1 cellular context compared by ENCODE assay signal in the genomic region with DNA sequence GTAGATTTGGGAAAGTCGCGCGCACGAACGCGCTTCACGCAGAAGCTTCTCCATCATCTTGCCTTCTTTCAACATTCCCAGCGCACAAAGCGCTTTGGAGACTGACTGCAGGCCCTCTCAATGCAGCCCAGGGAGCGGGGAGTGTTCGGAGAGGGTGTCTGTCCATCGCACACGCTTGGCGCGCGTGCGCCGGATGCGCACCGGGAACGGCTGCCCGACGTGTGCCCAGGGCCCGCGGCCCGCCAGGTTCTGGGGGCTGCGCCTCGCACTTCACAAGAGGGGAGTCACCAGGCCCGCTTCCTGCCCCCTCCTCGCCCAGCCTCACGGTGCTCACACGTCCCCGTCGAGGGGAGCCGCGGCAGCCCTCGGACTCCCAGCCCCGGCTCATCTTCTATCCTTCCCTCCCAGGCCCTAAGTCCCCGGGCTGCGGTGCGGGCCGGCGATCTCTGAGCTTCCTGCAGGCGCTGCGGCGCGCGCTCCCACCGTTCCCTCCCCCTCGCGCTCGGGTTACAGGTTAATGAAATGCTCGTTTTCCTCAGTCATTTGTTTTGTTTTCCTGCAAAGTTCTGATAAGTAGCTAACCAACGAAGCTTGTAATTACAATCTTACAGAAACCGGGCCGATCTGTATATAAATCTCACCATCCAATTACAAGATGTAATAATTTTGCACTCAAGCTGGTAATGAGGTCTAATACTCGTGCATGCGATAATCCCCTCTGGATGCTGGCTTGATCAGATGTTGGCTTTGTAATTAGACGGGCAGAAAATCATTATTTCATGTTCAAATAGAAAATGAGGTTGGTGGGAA.
TF ChIP-seq lines count a peak whose summit lies in the region.

No MANE protein-coding gene starts in this region.

TF ChIP-seq in H1, 55 proteins besides CTCF, POLR2A, EP300 and RAD21:
- TF ChIP-seq ASH2L (IDR thresholded peaks at IDR 0.05; ENCODE audit: low read length) (peak; percentile 26), SUZ12 (IDR thresholded peaks at IDR 0.05; ENCODE audit: low read length) (peak; percentile 66), EZH2 (IDR thresholded peaks at IDR 0.05; ENCODE audit: low read depth, low read length, severe bottlenecking) (peak; percentile 74), RBBP5 (IDR thresholded peaks at IDR 0.05; ENCODE audit: borderline replicate concordance, low read depth, low read length) (peak; percentile 44; the same call in 1 of the 2 replicates), JUND (IDR thresholded peaks at IDR 0.05; ENCODE audit: low read length) (no peak), RXRA (IDR thresholded peaks at IDR 0.05; ENCODE audit: insufficient read depth, low read depth, low read length) (no peak), GABPA (IDR thresholded peaks at IDR 0.05; ENCODE audit: borderline replicate concordance, insufficient read depth, low read length) (0 out of 2 replicates have a peak, but pooled peaks have one; percentile 57), NANOG (IDR thresholded peaks at IDR 0.05; ENCODE audit: insufficient read depth, low read depth, low read length, poor library complexity, severe bottlenecking) (no peak), MAFK (IDR thresholded peaks at IDR 0.05; ENCODE audit: low read depth, low read length) (no peak), CTBP2 (IDR thresholded peaks at IDR 0.05; ENCODE audit: borderline replicate concordance, insufficient read depth, insufficient read length, low read length) (peak; percentile 73), HDAC2 (IDR thresholded peaks at IDR 0.05; ENCODE audit: borderline replicate concordance in 1 of 2, low read depth in 2 of 2, low read length in 2 of 2) (no peak), NRF1 (IDR thresholded peaks at IDR 0.05; ENCODE audit: low read depth, low read length) (0 out of 2 replicates have a peak, but pooled peaks have one; percentile 22)
- TF ChIP-seq, protein P1, sequence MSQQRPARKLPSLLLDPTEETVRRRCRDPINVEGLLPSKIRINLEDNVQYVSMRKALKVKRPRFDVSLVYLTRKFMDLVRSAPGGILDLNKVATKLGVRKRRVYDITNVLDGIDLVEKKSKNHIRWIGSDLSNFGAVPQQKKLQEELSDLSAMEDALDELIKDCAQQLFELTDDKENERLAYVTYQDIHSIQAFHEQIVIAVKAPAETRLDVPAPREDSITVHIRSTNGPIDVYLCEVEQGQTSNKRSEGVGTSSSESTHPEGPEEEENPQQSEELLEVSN (IDR thresholded peaks at IDR 0.05): peak; percentile 70
- TF ChIP-seq, protein P2, sequence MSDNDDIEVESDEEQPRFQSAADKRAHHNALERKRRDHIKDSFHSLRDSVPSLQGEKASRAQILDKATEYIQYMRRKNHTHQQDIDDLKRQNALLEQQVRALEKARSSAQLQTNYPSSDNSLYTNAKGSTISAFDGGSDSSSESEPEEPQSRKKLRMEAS (IDR thresholded peaks at IDR 0.05): peak; percentile 73
